In the genomic region with DNA sequence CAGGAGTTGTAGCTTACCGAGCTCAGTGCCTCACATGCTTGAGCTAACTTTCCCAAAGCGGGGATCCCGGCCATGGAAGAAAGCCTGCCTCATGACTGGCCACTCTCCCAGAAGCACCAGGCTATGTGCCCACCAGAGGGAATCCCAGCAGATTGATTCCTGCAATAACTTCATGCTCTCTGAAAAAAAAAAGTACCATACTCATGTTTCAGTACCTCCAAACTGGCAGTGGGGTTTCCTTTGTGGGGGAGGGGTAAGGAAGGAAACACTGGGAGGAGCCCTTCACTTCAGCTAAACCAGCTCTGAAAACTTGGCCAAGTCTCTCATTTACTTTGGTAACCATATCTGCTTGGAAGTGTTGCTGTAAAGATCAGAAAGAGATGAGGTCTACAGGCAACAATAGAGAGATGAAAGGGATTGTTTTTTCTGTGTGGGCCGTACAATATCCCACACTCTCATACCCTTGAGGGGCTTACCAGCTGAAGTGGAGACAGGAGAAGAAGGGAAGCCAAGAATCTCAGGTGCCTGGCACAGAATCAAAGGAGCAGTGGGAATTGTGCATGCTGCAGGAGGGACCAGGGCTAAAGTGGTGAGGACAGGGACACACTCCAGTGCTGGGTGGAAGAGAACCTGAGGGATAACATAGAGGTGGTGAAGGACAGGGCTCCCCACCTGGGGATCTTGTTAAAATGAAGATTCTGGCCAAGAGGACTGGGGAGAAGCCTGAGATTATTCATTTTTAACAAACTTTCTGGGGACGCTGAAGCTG, we compare ENCODE assay signal across 15 cellular contexts. TPM values are rescaled to one million over a fixed set of nuclear protein-coding genes. Genes with fewer than 3 reads are reported as not detected.
A peak's percentile ranks its signal among the peaks of the same experiment; 100 is the strongest.
DNase-seq lines count a peak whose midpoint lies in the region; ATAC-seq and TF ChIP-seq lines count a peak whose summit lies in the region.
"Had no signal": no experiment of that assay in that cellular context is flagged by ENCODE, and none has a peak within 500 bp of the region (broad histone marks: within the 10 kb centered on the region; RNA-seq: fewer than 3 reads in every experiment).

No MANE protein-coding gene starts in this region.

- H3K4me3 Mint-ChIP-seq in activated naive CD8-positive, alpha-beta T cell treated with anti-CD3 and anti-CD28 coated beads, Interleukin-2, amount 10 ng/mL, durations not matched to agents 7 days and 5 days: no peak overlapping the region
- H3K4me3 Mint-ChIP-seq in activated naive CD8-positive, alpha-beta T cell treated with anti-CD3 and anti-CD28 coated beads, Interleukin-2, amount 50 U/mL, for 24 hours: no peak overlapping the region
- H3K4me3 Mint-ChIP-seq in brain: no peak overlapping the region
- H3K4me3 Mint-ChIP-seq: natural killer cell, WTC11 had no signal

- H3K36me3 Mint-ChIP-seq in activated naive CD8-positive, alpha-beta T cell treated with anti-CD3 and anti-CD28 coated beads, Interleukin-2, amount 10 ng/mL, durations not matched to agents 7 days and 5 days: no peaks in the 10 kb centered on the region
- no peaks in the 10 kb centered on the region for H3K36me3 Mint-ChIP-seq in activated naive CD8-positive, alpha-beta T cell treated with anti-CD3 and anti-CD28 coated beads, Interleukin-2, amount 50 U/mL, for 24 hours (ENCODE audit: low read depth)
- no peaks in the 10 kb centered on the region for H3K36me3 Mint-ChIP-seq in brain
- H3K36me3 Mint-ChIP-seq: natural killer cell had no signal

- no peaks in the 10 kb centered on the region for H3K27me3 ChIP-seq in upper lobe of right lung
- H3K27me3 ChIP-seq: dorsolateral prefrontal cortex, Peyer's patch had no signal

- H3K27ac Mint-ChIP-seq in activated naive CD8-positive, alpha-beta T cell treated with anti-CD3 and anti-CD28 coated beads, Interleukin-2, amount 10 ng/mL, durations not matched to agents 7 days and 5 days: peak overlapping the region; percentile 11
- no peak overlapping the region for H3K27ac Mint-ChIP-seq in activated naive CD8-positive, alpha-beta T cell treated with anti-CD3 and anti-CD28 coated beads, Interleukin-2, amount 50 U/mL, for 24 hours
- peak overlapping the region in 3 of 5 experiments; percentile 7 to 30 (median 21) for H3K27ac Mint-ChIP-seq in brain
- H3K27ac Mint-ChIP-seq: natural killer cell, WTC11 had no signal

- POLR2A ChIA-PET in activated naive CD8-positive, alpha-beta T cell treated with anti-CD3 and anti-CD28 coated beads, Interleukin-2, amount 10 ng/mL, durations not matched to agents 7 days and 5 days (lab: Charles Lee): no interaction called here

- H3K4me1 Mint-ChIP-seq in activated naive CD8-positive, alpha-beta T cell treated with anti-CD3 and anti-CD28 coated beads, Interleukin-2, amount 10 ng/mL, durations not matched to agents 7 days and 5 days: peaks cover 2% of the 10 kb centered on the region
- no peaks in the 10 kb centered on the region for H3K4me1 Mint-ChIP-seq in activated naive CD8-positive, alpha-beta T cell treated with anti-CD3 and anti-CD28 coated beads, Interleukin-2, amount 50 U/mL, for 24 hours
- H3K4me1 Mint-ChIP-seq in brain: peaks cover 13% of the 10 kb centered on the region

- peaks cover 32% of the 10 kb centered on the region for H3K4me1 ChIP-seq in upper lobe of right lung
- peaks cover 6% of the 10 kb centered on the region for H3K4me1 ChIP-seq in mucosa of descending colon (ENCODE audit: low read depth)
- H3K4me1 ChIP-seq: Peyer's patch had no signal

- DNase-seq in activated naive CD8-positive, alpha-beta T cell treated with anti-CD3 and anti-CD28 coated beads, Interleukin-2, amount 10 ng/mL, durations not matched to agents 7 days and 5 days: no peak
- no peak for DNase-seq in activated naive CD8-positive, alpha-beta T cell treated with anti-CD3 and anti-CD28 coated beads, Interleukin-2, amount 50 U/mL, for 24 hours
- DNase-seq in medulla oblongata (ENCODE audit: extremely low spot score) (peak; percentile 72), upper lobe of right lung (no peak), COLO829 (ENCODE audit: low spot score) (no peak), mucosa of descending colon (no peak)
- DNase-seq: natural killer cell; Peyer's patch; stimulated activated CD4-positive, alpha-beta T cell treated with anti-CD3 and anti-CD28 coated beads, Interleukin-4, amount 100 ng/mL, for 24 hours had no signal

- TF ChIP-seq CTCF in brain (conservative IDR thresholded peaks at IDR 0.05): no peak
- no peak for TF ChIP-seq CTCF in upper lobe of right lung (IDR thresholded peaks at IDR 0.05)
- TF ChIP-seq CTCF in mucosa of descending colon (IDR thresholded peaks at IDR 0.05): no peak

- H3K27me3 Mint-ChIP-seq in activated naive CD8-positive, alpha-beta T cell treated with anti-CD3 and anti-CD28 coated beads, Interleukin-2, amount 10 ng/mL, durations not matched to agents 7 days and 5 days: peaks cover 7% of the 10 kb centered on the region
- H3K27me3 Mint-ChIP-seq in activated naive CD8-positive, alpha-beta T cell treated with anti-CD3 and anti-CD28 coated beads, Interleukin-2, amount 50 U/mL, for 24 hours: peaks cover 9% of the 10 kb centered on the region
- peaks cover 4% of the 10 kb centered on the region for H3K27me3 Mint-ChIP-seq in brain

- H3K4me3 ChIP-seq in upper lobe of right lung (no peak overlapping the region), mucosa of descending colon (no peak overlapping the region)
- H3K4me3 ChIP-seq: dorsolateral prefrontal cortex, Peyer's patch had no signal

- intact Hi-C loops in upper lobe of right lung (cut with DNase I): no loop called here
- intact Hi-C loops in mucosa of descending colon (cut with DNase I, micrococcal nuclease): no loop called here

- H3K27ac ChIP-seq in upper lobe of right lung: peak overlapping the region; percentile 68
- H3K27ac ChIP-seq: dorsolateral prefrontal cortex, Peyer's patch had no signal

- H3K9me3 ChIP-seq in upper lobe of right lung (no peaks in the 10 kb centered on the region), mucosa of descending colon (no peaks in the 10 kb centered on the region)
- H3K9me3 ChIP-seq: Peyer's patch had no signal

- H3K36me3 ChIP-seq in upper lobe of right lung (no peaks in the 10 kb centered on the region), mucosa of descending colon (ENCODE audit: low read depth) (no peaks in the 10 kb centered on the region)
- H3K36me3 ChIP-seq: Peyer's patch had no signal

- no peak for ATAC-seq in activated naive CD8-positive, alpha-beta T cell treated with anti-CD3 and anti-CD28 coated beads, Interleukin-2, amount 10 ng/mL, durations not matched to agents 7 days and 5 days (ENCODE audit: low read depth)
- ATAC-seq in activated naive CD8-positive, alpha-beta T cell treated with anti-CD3 and anti-CD28 coated beads, Interleukin-2, amount 50 U/mL, for 24 hours: no peak
- ATAC-seq in upper lobe of right lung (no peak), HG02852 (IDR thresholded peaks at IDR 0.05; ENCODE audit: unreplicated experiment) (no peak), mucosa of descending colon (no peak)
- ATAC-seq: natural killer cell had no signal

- H3K9me3 Mint-ChIP-seq in activated naive CD8-positive, alpha-beta T cell treated with anti-CD3 and anti-CD28 coated beads, Interleukin-2, amount 10 ng/mL, durations not matched to agents 7 days and 5 days: no peaks in the 10 kb centered on the region
- no peaks in the 10 kb centered on the region for H3K9me3 Mint-ChIP-seq in activated naive CD8-positive, alpha-beta T cell treated with anti-CD3 and anti-CD28 coated beads, Interleukin-2, amount 50 U/mL, for 24 hours
- peaks cover 0 to 4% (median 0%) of the 10 kb centered on the region in 5 experiments for H3K9me3 Mint-ChIP-seq in brain
- H3K9me3 Mint-ChIP-seq: natural killer cell had no signal

RNA-seq across cellular contexts. Expression of a gene that starts 42.4 kb away (rescaled TPM):
- not detected for total RNA-seq in activated naive CD8-positive, alpha-beta T cell treated with anti-CD3 and anti-CD28 coated beads, Interleukin-2, amount 10 ng/mL, durations not matched to agents 7 days and 5 days
- polyA plus RNA-seq in brain (ENCODE audit: insufficient read depth, low read depth, low replicate concordance): 0.39 TPM
- total RNA-seq in upper lobe of right lung (112 TPM), mucosa of descending colon (under 1 TPM; 0.23 to 0.65 (median 0.32) TPM)
- total RNA-seq: H4, temporal lobe had no signal

Comparison
In these comparisons a context has a peak if more than half of its experiments do, and no peak if none do; other contexts are left out.
1. RNA of a gene that starts 42.4 kb away (total RNA-seq): 112 TPM in upper lobe of right lung (single experiment); 0.23 to 0.65 TPM in mucosa of descending colon and not detected in activated naive CD8-positive, alpha-beta T cell treated with anti-CD3 and anti-CD28 coated beads, Interleukin-2, amount 10 ng/mL, durations not matched to agents 7 days and 5 days; every median in the first group is over 10 times any median in the second.